12 cellular contexts compared by ENCODE assay signal in the genomic region with DNA sequence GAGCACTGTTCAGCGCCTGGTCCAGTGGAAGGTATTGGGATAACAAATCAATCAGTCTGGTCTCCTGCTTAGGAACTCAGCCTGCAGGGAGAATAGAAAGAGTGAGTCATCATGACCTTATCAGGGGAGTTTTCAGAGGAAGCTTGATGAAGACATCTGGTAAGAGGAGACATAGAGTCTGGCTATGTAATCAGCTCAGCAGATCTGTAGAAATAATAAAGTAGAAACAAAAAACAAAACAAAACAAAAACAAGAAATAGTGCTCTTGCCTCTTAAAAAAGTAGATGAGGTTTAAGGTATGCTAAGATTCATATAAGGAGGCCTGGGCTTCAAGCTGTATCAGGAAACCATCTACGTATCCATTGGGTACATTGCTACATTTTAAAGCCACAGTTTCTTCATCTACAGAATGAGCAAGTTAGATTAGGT. TPM values are rescaled to one million over a fixed set of nuclear protein-coding genes. Genes with fewer than 3 reads are reported as not detected.
A peak's percentile ranks its signal among the peaks of the same experiment; 100 is the strongest.
DNase-seq lines count a peak whose midpoint lies in the region; ATAC-seq and TF ChIP-seq lines count a peak whose summit lies in the region.
"Had no signal": no experiment of that assay in that cellular context is flagged by ENCODE, and none has a peak within 500 bp of the region (broad histone marks: within the 10 kb centered on the region; RNA-seq: fewer than 3 reads in every experiment).

No MANE protein-coding gene starts in this region.

- H3K27me3 ChIP-seq in adrenal gland: no peaks in the 10 kb centered on the region
- H3K27me3 ChIP-seq: ascending aorta had no signal

- in situ Hi-C loops in GM13977 (cut with MboI; ENCODE audit: low pct_unique_long_range_greater_than_20kb, low sequenced_read_pairs, unreplicated experiment): no loop called here

- H3K36me3 ChIP-seq in adrenal gland (replicated peaks in 1 of 2) (no peaks in the 10 kb centered on the region), mucosa of descending colon (ENCODE audit: low read depth) (no peaks in the 10 kb centered on the region)
- H3K36me3 ChIP-seq: ascending aorta had no signal

- H3K27me3 Mint-ChIP-seq in activated CD8-positive, alpha-beta memory T cell treated with anti-CD3 and anti-CD28 coated beads, Interleukin-2, amount 10 ng/mL, durations not matched to agents 7 days and 5 days: no peaks in the 10 kb centered on the region
- no peaks in the 10 kb centered on the region for H3K27me3 Mint-ChIP-seq in T-helper 1 cell treated with Interleukin-12 subunit alpha and Interleukin-12 subunit beta and Interleukin-4 antibody, amounts not matched to agents 30 μg/mL and 1 μg/mL, for 36 hours (ENCODE audit: low read depth)
- no peaks in the 10 kb centered on the region for H3K27me3 Mint-ChIP-seq in stimulated activated naive CD8-positive, alpha-beta T cell treated with anti-CD3 and anti-CD28 coated beads, Interleukin-15, amount 100 ng/mL, for 72 hours

- DNase-seq in activated CD8-positive, alpha-beta memory T cell treated with anti-CD3 and anti-CD28 coated beads, Interleukin-2, amount 10 ng/mL, durations not matched to agents 7 days and 5 days: no peak
- DNase-seq in activated CD8-positive, alpha-beta memory T cell treated with anti-CD3 and anti-CD28 coated beads for 24 hours: no peak
- peak; percentile 51 for DNase-seq in fibroblast of the conjunctiva (ENCODE audit: low read depth)
- no peak for DNase-seq in stimulated activated naive CD8-positive, alpha-beta T cell treated with anti-CD3 and anti-CD28 coated beads, Interleukin-15, amount 100 ng/mL, for 72 hours
- DNase-seq in adrenal gland: no peak
- DNase-seq in mucosa of descending colon: no peak
- DNase-seq in GM13977 (ENCODE audit: low spot score): no peak
- DNase-seq: C1 segment of cervical spinal cord, NCI-H1436 had no signal

- intact Hi-C loops in adrenal gland (cut with DNase I) (no loop called here), mucosa of descending colon (cut with DNase I, micrococcal nuclease) (no loop called here)

- H3K27ac Mint-ChIP-seq in activated CD8-positive, alpha-beta memory T cell treated with anti-CD3 and anti-CD28 coated beads, Interleukin-2, amount 10 ng/mL, durations not matched to agents 7 days and 5 days: no peak overlapping the region
- peak overlapping the region; percentile 32 for H3K27ac Mint-ChIP-seq in T-helper 1 cell treated with Interleukin-12 subunit alpha and Interleukin-12 subunit beta and Interleukin-4 antibody, amounts not matched to agents 30 μg/mL and 1 μg/mL, for 36 hours
- peak overlapping the region in 1 of 2 donors; percentile 13 for H3K27ac Mint-ChIP-seq in stimulated activated naive CD8-positive, alpha-beta T cell treated with anti-CD3 and anti-CD28 coated beads, Interleukin-15, amount 100 ng/mL, for 72 hours

- no peaks in the 10 kb centered on the region for H3K36me3 Mint-ChIP-seq in activated CD8-positive, alpha-beta memory T cell treated with anti-CD3 and anti-CD28 coated beads, Interleukin-2, amount 10 ng/mL, durations not matched to agents 7 days and 5 days
- H3K36me3 Mint-ChIP-seq in T-helper 1 cell treated with Interleukin-12 subunit alpha and Interleukin-12 subunit beta and Interleukin-4 antibody, amounts not matched to agents 30 μg/mL and 1 μg/mL, for 36 hours (ENCODE audit: low read depth): no peaks in the 10 kb centered on the region

- 68 to 79% (median 75%) methylated on average over 2 of the region's 2 CpGs for WGBS in adrenal gland, 4 donors

- TF ChIP-seq POLR2A in adrenal gland (IDR thresholded peaks at IDR 0.05): no peak

- H3K9me3 ChIP-seq in adrenal gland (replicated peaks in 1 of 3) (no peaks in the 10 kb centered on the region), mucosa of descending colon (no peaks in the 10 kb centered on the region)
- H3K9me3 ChIP-seq: ascending aorta had no signal

- H3K9me3 Mint-ChIP-seq in activated CD8-positive, alpha-beta memory T cell treated with anti-CD3 and anti-CD28 coated beads, Interleukin-2, amount 10 ng/mL, durations not matched to agents 7 days and 5 days (ENCODE audit: low read depth): no peaks in the 10 kb centered on the region
- no peaks in the 10 kb centered on the region for H3K9me3 Mint-ChIP-seq in T-helper 1 cell treated with Interleukin-12 subunit alpha and Interleukin-12 subunit beta and Interleukin-4 antibody, amounts not matched to agents 30 μg/mL and 1 μg/mL, for 36 hours
- no peaks in the 10 kb centered on the region for H3K9me3 Mint-ChIP-seq in stimulated activated naive CD8-positive, alpha-beta T cell treated with anti-CD3 and anti-CD28 coated beads, Interleukin-15, amount 100 ng/mL, for 72 hours

- TF ChIP-seq CTCF in adrenal gland (IDR thresholded peaks at IDR 0.05) (no peak), mucosa of descending colon (IDR thresholded peaks at IDR 0.05) (no peak), GM13977 (IDR thresholded peaks at IDR 0.05; ENCODE audit: extremely low read depth, insufficient read depth, missing control alignments) (no peak)

- peaks cover 21% of the 10 kb centered on the region for H3K4me1 Mint-ChIP-seq in activated CD8-positive, alpha-beta memory T cell treated with anti-CD3 and anti-CD28 coated beads, Interleukin-2, amount 10 ng/mL, durations not matched to agents 7 days and 5 days
- H3K4me1 Mint-ChIP-seq in T-helper 1 cell treated with Interleukin-12 subunit alpha and Interleukin-12 subunit beta and Interleukin-4 antibody, amounts not matched to agents 30 μg/mL and 1 μg/mL, for 36 hours (ENCODE audit: low read depth): peaks cover 19% of the 10 kb centered on the region
- peaks cover 63% of the 10 kb centered on the region for H3K4me1 Mint-ChIP-seq in stimulated activated naive CD8-positive, alpha-beta T cell treated with anti-CD3 and anti-CD28 coated beads, Interleukin-15, amount 100 ng/mL, for 72 hours

- H3K4me1 ChIP-seq in adrenal gland (replicated peaks in 1 of 2) (peaks cover 0 to 4% of the 10 kb centered on the region in 2 donors), mucosa of descending colon (ENCODE audit: low read depth) (no peaks in the 10 kb centered on the region)
- H3K4me1 ChIP-seq: ascending aorta had no signal

- H3K4me3 ChIP-seq in adrenal gland (no peak overlapping the region), mucosa of descending colon (no peak overlapping the region)
- H3K4me3 ChIP-seq: ascending aorta had no signal

- CTCF ChIA-PET in activated CD8-positive, alpha-beta memory T cell treated with anti-CD3 and anti-CD28 coated beads, Interleukin-2, amount 10 ng/mL, durations not matched to agents 7 days and 5 days (lab: Charles Lee): interaction anchor here (0.6 to 0.8 kb wide), 2 partner anchors 56 to 245 kb away, joined by 3 to 5 read pairs; no protein-coding TSS in a partner anchor

- no peak overlapping the region for H3K4me3 Mint-ChIP-seq in activated CD8-positive, alpha-beta memory T cell treated with anti-CD3 and anti-CD28 coated beads, Interleukin-2, amount 10 ng/mL, durations not matched to agents 7 days and 5 days
- no peak overlapping the region for H3K4me3 Mint-ChIP-seq in T-helper 1 cell treated with Interleukin-12 subunit alpha and Interleukin-12 subunit beta and Interleukin-4 antibody, amounts not matched to agents 30 μg/mL and 1 μg/mL, for 36 hours
- peak overlapping the region in 1 of 2 donors; percentile 37 for H3K4me3 Mint-ChIP-seq in stimulated activated naive CD8-positive, alpha-beta T cell treated with anti-CD3 and anti-CD28 coated beads, Interleukin-15, amount 100 ng/mL, for 72 hours

- peak; percentile 43 for ATAC-seq in activated CD8-positive, alpha-beta memory T cell treated with anti-CD3 and anti-CD28 coated beads, Interleukin-2, amount 10 ng/mL, durations not matched to agents 7 days and 5 days
- peak; percentile 53 for ATAC-seq in stimulated activated naive CD8-positive, alpha-beta T cell treated with anti-CD3 and anti-CD28 coated beads, Interleukin-15, amount 100 ng/mL, for 72 hours
- ATAC-seq in mucosa of descending colon: no peak

- H3K27ac ChIP-seq in adrenal gland: no peak overlapping the region
- H3K27ac ChIP-seq: ascending aorta had no signal

RNA-seq across cellular contexts. Expression of a gene that starts 14.4 kb away (rescaled TPM):
- not detected for total RNA-seq in activated CD8-positive, alpha-beta memory T cell treated with anti-CD3 and anti-CD28 coated beads, Interleukin-2, amount 10 ng/mL, durations not matched to agents 7 days and 5 days
- total RNA-seq in adrenal gland: under 1 TPM in 1 of 8 donors, not detected in 7; 0.28 TPM
- not detected for polyA plus RNA-seq in adrenal gland
- total RNA-seq in mucosa of descending colon: under 1 TPM in 1 of 3 donors, not detected in 2; 0.34 TPM
- total RNA-seq: ascending aorta, kidney epithelial cell had no signal

RNA-seq across cellular contexts. Expression of a gene that starts 48.8 kb away (rescaled TPM):
- not detected for total RNA-seq in activated CD8-positive, alpha-beta memory T cell treated with anti-CD3 and anti-CD28 coated beads, Interleukin-2, amount 10 ng/mL, durations not matched to agents 7 days and 5 days
- total RNA-seq in adrenal gland (under 1 TPM in 1 of 8 donors, not detected in 7; 0.42 TPM), mucosa of descending colon (under 1 TPM in 1 of 3 donors, not detected in 2; 0.32 TPM)
- not detected for polyA plus RNA-seq in adrenal gland
- total RNA-seq: ascending aorta, kidney epithelial cell had no signal
